Comparison of ENCODE assay signal across 8 cellular contexts in the genomic region with DNA sequence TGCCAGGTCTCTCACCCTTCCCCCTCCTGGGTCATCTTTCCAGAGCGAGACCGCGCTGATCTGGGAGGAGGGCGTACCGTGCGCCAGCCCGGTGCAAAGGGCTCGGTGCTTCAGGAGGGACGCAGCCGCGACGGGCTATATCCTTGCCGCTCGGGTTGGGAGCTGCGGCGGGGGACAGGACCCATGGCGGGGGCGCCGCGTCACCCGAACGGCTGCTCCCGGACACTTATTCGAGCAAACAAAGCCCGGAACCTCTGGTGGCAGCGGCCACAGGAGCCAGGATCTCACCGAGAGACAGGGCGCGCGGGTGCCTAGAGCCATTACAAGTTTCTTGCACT. TPM values are rescaled to one million over a fixed set of nuclear protein-coding genes. Genes with fewer than 3 reads are reported as not detected.
DNase-seq lines count a peak whose midpoint lies in the region; ATAC-seq and TF ChIP-seq lines count a peak whose summit lies in the region.

No MANE protein-coding gene starts in this region.

- no peaks in the 10 kb centered on the region for H3K36me3 Mint-ChIP-seq in CD8-positive, alpha-beta T cell
- H3K36me3 Mint-ChIP-seq in central memory CD8-positive, alpha-beta T cell (ENCODE audit: insufficient read depth) = peaks cover 2% of the 10 kb centered on the region

- 0 to 2% methylated on average over 30 of the region's 30 CpGs for WGBS in lung, 2 donors
- WGBS in testis, 2 donors = 0% methylated on average over 4 to 30 of the region's 30 CpGs

- H3K4me3 Mint-ChIP-seq in CD8-positive, alpha-beta T cell = peak overlapping the region; percentile 19
- H3K4me3 Mint-ChIP-seq in central memory CD8-positive, alpha-beta T cell = peak overlapping the region; percentile 61

- ATAC-seq in CD8-positive, alpha-beta T cell = no peak
- no peak for ATAC-seq in central memory CD8-positive, alpha-beta T cell (replicated peaks; ENCODE audit: extremely low read depth, poor library complexity, severe bottlenecking)
- ATAC-seq in lung (ENCODE audit: insufficient read depth, low FRiP score) (peak; percentile 6), GM19395 (IDR thresholded peaks at IDR 0.05; ENCODE audit: unreplicated experiment) (no peak)

- POLR2A ChIA-PET in CD8-positive, alpha-beta T cell (lab: Charles Lee) = no interaction called here

- DNase-seq in CD8-positive, alpha-beta T cell = no peak
- DNase-seq in HuH-7.5 (ENCODE audit: low spot score) (peak; percentile 18), lung (ENCODE audit: low spot score) (no peak), testis (peak; percentile 51), OCI-M2 (lab: John Stamatoyannopoulos, UW; ENCODE audit: unreplicated experiment) (no peak)
- no peak for DNase-seq in central memory CD8-positive, alpha-beta T cell (ENCODE audit: low spot score in 2 of 2)
- DNase-seq in activated effector memory CD4-positive, alpha-beta T cell treated with anti-CD3 and anti-CD28 coated beads, Interleukin-2, amount 50 U/mL, for 16 hours = no peak

- H3K27ac Mint-ChIP-seq in CD8-positive, alpha-beta T cell = no peak overlapping the region
- H3K27ac Mint-ChIP-seq in central memory CD8-positive, alpha-beta T cell (ENCODE audit: low read depth) = no peak overlapping the region

- CTCF ChIA-PET in CD8-positive, alpha-beta T cell (lab: Charles Lee) = no interaction called here

- peaks cover 10% of the 10 kb centered on the region for H3K27me3 ChIP-seq in CD8-positive, alpha-beta T cell (ENCODE audit: insufficient read depth, low read length)
- H3K27me3 ChIP-seq in lung (ENCODE audit: control insufficient read depth, insufficient read depth) = peaks cover 3% of the 10 kb centered on the region
- H3K27me3 ChIP-seq in testis = no peaks in the 10 kb centered on the region

- peaks cover 6% of the 10 kb centered on the region for H3K4me1 ChIP-seq in CD8-positive, alpha-beta T cell (ENCODE audit: insufficient read depth, low read length)
- H3K4me1 ChIP-seq in lung (ENCODE audit: control insufficient read depth in 2 of 2, insufficient read depth in 2 of 2, low read length in 2 of 2) (peaks cover 0 to 22% of the 10 kb centered on the region in 2 donors), testis (no peaks in the 10 kb centered on the region)

- no peaks in the 10 kb centered on the region for H3K36me3 ChIP-seq in CD8-positive, alpha-beta T cell (ENCODE audit: insufficient read depth, low read length)
- no peaks in the 10 kb centered on the region for H3K36me3 ChIP-seq in lung (ENCODE audit: control insufficient read depth in 2 of 2, insufficient read depth in 2 of 2, low read length in 2 of 2)
- H3K36me3 ChIP-seq in testis (ENCODE audit: low read depth, missing control alignments) = no peaks in the 10 kb centered on the region

- H3K27me3 Mint-ChIP-seq in CD8-positive, alpha-beta T cell (ENCODE audit: low read depth) = peaks cover 58% of the 10 kb centered on the region
- H3K27me3 Mint-ChIP-seq in central memory CD8-positive, alpha-beta T cell = peaks cover 79% of the 10 kb centered on the region

- H3K9me3 Mint-ChIP-seq in CD8-positive, alpha-beta T cell = no peaks in the 10 kb centered on the region
- H3K9me3 Mint-ChIP-seq in central memory CD8-positive, alpha-beta T cell = no peaks in the 10 kb centered on the region

- no peak overlapping the region for H3K4me3 ChIP-seq in CD8-positive, alpha-beta T cell (ENCODE audit: low read depth, low read length)
- H3K4me3 ChIP-seq in lung (peak overlapping the region; percentile 69), testis (peak overlapping the region; percentile 48 to 71)

- intact Hi-C loops in CD8-positive, alpha-beta T cell (cut with DNase I, micrococcal nuclease) = no loop called here
- intact Hi-C loops in testis (cut with DNase I; ENCODE audit: low total_unique reads) = no loop called here

- H3K9me3 ChIP-seq in CD8-positive, alpha-beta T cell (ENCODE audit: low read length) = no peaks in the 10 kb centered on the region
- H3K9me3 ChIP-seq in lung (ENCODE audit: control insufficient read depth in 2 of 2, insufficient read depth in 1 of 2, low read length in 1 of 2) = no peaks in the 10 kb centered on the region
- no peaks in the 10 kb centered on the region for H3K9me3 ChIP-seq in testis

- no peak overlapping the region for H3K27ac ChIP-seq in CD8-positive, alpha-beta T cell (ENCODE audit: low read depth, low read length)
- H3K27ac ChIP-seq in lung (ENCODE audit: low read depth in 1 of 2, low read length in 1 of 2) = peak overlapping the region; percentile 9 to 80
- H3K27ac ChIP-seq in testis = peak overlapping the region; percentile 35 to 83

- H3K4me1 Mint-ChIP-seq in CD8-positive, alpha-beta T cell (ENCODE audit: low read depth) = peaks cover 18% of the 10 kb centered on the region
- H3K4me1 Mint-ChIP-seq in central memory CD8-positive, alpha-beta T cell = peaks cover 14% of the 10 kb centered on the region

- no peak for TF ChIP-seq POLR2A in testis (IDR thresholded peaks at IDR 0.05)

- no peak for TF ChIP-seq CTCF in CD8-positive, alpha-beta T cell (IDR thresholded peaks at IDR 0.05)
- no peak for TF ChIP-seq CTCF in lung (IDR thresholded peaks at IDR 0.05; ENCODE audit: control extremely low read depth, extremely low read depth)
- no peak for TF ChIP-seq CTCF in testis (IDR thresholded peaks at IDR 0.05)

RNA-seq across cellular contexts. Expression of gene SEMA6A, which starts 1.4 kb away (rescaled TPM):
- not detected for total RNA-seq in CD8-positive, alpha-beta T cell
- total RNA-seq in lung (10 to 100 TPM; 17.7 to 31.6 TPM), testis (10 to 100 TPM; 52.0 to 67.6 TPM)
- polyA plus RNA-seq in lung (1 to 10 TPM; 3.4 to 6.2 TPM), testis (ENCODE audit: insufficient read depth, low read depth, low replicate concordance) (17.4 TPM)

Comparison
In these comparisons a context has a peak if more than half of its experiments do, and no peak if none do; other contexts are left out.
1. DNase-seq: peak in HuH-7.5 (single experiment) and testis (single experiment); none in CD8-positive, alpha-beta T cell (0 of 7), central memory CD8-positive, alpha-beta T cell (0 of 2), lung (single experiment), activated effector memory CD4-positive, alpha-beta T cell treated with anti-CD3 and anti-CD28 coated beads, Interleukin-2, amount 50 U/mL, for 16 hours (single experiment) and OCI-M2 (single experiment).
2. RNA of gene SEMA6A, which starts 1.4 kb away (total RNA-seq): 52.0 to 67.6 TPM in testis and 17.7 to 31.6 TPM in lung; not detected in CD8-positive, alpha-beta T cell; every median in the first group is over 10 times any median in the second.